Comparison of ENCODE assay signal across 8 cellular contexts in genomic region chr3:153164009-153164550, GRCh38. TPM values are rescaled to one million over a fixed set of nuclear protein-coding genes. Genes with fewer than 3 reads are reported as not detected.
DNase-seq lines count a peak whose midpoint lies in the region; FAIRE-seq and TF ChIP-seq lines count a peak whose summit lies in the region.

No MANE protein-coding gene starts in this region.

- intact Hi-C loops in sigmoid colon (cut with DNase I), result loop anchor here (5.0 kb wide), 2 partner anchors 128 to 603 kb away; no protein-coding TSS in a partner anchor

- H3K27me3 ChIP-seq in sigmoid colon, result no peaks in the 10 kb centered on the region

- no peak for TF ChIP-seq EP300 in sigmoid colon (IDR thresholded peaks at IDR 0.05)

- H3K36me3 ChIP-seq in SK-N-MC (ENCODE audit: insufficient read depth, low read length) (no peaks in the 10 kb centered on the region), sigmoid colon (no peaks in the 10 kb centered on the region)

- DNase-seq in GM12891 (ENCODE audit: insufficient read length, low spot score), result no peak
- DNase-seq in SK-N-MC (ENCODE audit: low read depth, low spot score), result no peak
- no peak for DNase-seq in fibroblast of villous mesenchyme (ENCODE audit: low read depth)
- no peak for DNase-seq in sigmoid colon
- DNase-seq in NOMO-1 treated with dmso at 0.1 percent for 144 hours (lab: John Stamatoyannopoulos, UW; ENCODE audit: unreplicated experiment), result no peak
- DNase-seq in NCI-H128 (lab: John Stamatoyannopoulos, UW; ENCODE audit: unreplicated experiment), result no peak
- DNase-seq in ecto neural progenitor cell (ENCODE audit: low spot score), result no peak
- DNase-seq in frontal cortex (ENCODE audit: low spot score in 2 of 2), result no peak

- H3K4me3 ChIP-seq in SK-N-MC (peak overlapping the region; percentile 89), fibroblast of villous mesenchyme (ENCODE audit: low read depth, low read length) (peak overlapping the region; percentile 93), sigmoid colon (peak overlapping the region; percentile 62 to 90 (median 79))

- TF ChIP-seq CTCF in fibroblast of villous mesenchyme (IDR thresholded peaks at IDR 0.05; ENCODE audit: insufficient read depth, low read depth, low read length) (no peak), sigmoid colon (IDR thresholded peaks at IDR 0.05) (no peak)

- no peak overlapping the region for H3K27ac ChIP-seq in SK-N-MC
- peak overlapping the region in 3 of 4 donors; percentile 91 to 98 (median 96) for H3K27ac ChIP-seq in sigmoid colon

- H3K9me3 ChIP-seq in SK-N-MC (ENCODE audit: low read depth, low read length) (no peaks in the 10 kb centered on the region), sigmoid colon (no peaks in the 10 kb centered on the region)

- 32 to 46% methylated on average over 3 of the region's 3 CpGs for WGBS in sigmoid colon, 2 donors

- peak overlapping the region; percentile 81 for H3K9ac ChIP-seq in SK-N-MC (ENCODE audit: insufficient read length)

- peaks cover 3 to 43% (median 30%) of the 10 kb centered on the region in 4 donors for H3K4me1 ChIP-seq in sigmoid colon

- no peak for TF ChIP-seq POLR2A in GM12891 (IDR thresholded peaks at IDR 0.05; ENCODE audit: low read depth, low read length)
- no peak for TF ChIP-seq POLR2A in sigmoid colon (IDR thresholded peaks at IDR 0.05)

- peak; percentile 5 for FAIRE-seq in GM12891 (lab: Jason Lieb, UNC)
- FAIRE-seq in frontal cortex (lab: Jason Lieb, UNC), result no peak

TF ChIP-seq in GM12891, 5 proteins besides CTCF, POLR2A, EP300 and RAD21:
- TF ChIP-seq TAF1 (IDR thresholded peaks at IDR 0.05; ENCODE audit: low read depth, low read length) (no peak), SPI1 (IDR thresholded peaks at IDR 0.05; ENCODE audit: low read depth, low read length) (no peak)

RNA-seq across cellular contexts. Expression of gene RAP2B, which starts 2.1 kb away (rescaled TPM):
- 3.8 TPM for polyA plus RNA-seq in GM12891 (2012; ENCODE audit: low read depth, missing spikeins)
- total RNA-seq in fibroblast of villous mesenchyme (11.2 and 14.5 TPM in 2 replicates), sigmoid colon (1 to 10 TPM; 8.6 to 9.4 (median 9.0) TPM), frontal cortex (42.8 TPM)
- polyA plus RNA-seq in sigmoid colon, result 1 to 10 TPM; 4.8 to 6.2 (median 6.1) TPM
